ENCODE assay signal across 14 cellular contexts in genomic region chr13:27177852-27178251, GRCh38. TPM values are rescaled to one million over a fixed set of nuclear protein-coding genes. Genes with fewer than 3 reads are reported as not detected.
A peak's percentile ranks its signal among the peaks of the same experiment; 100 is the strongest.
DNase-seq lines count a peak whose midpoint lies in the region; ATAC-seq, FAIRE-seq and TF ChIP-seq lines count a peak whose summit lies in the region.
"Had no signal": no experiment of that assay in that cellular context is flagged by ENCODE, and none has a peak within 500 bp of the region (broad histone marks: within the 10 kb centered on the region; RNA-seq: fewer than 3 reads in every experiment).

No MANE protein-coding gene starts in this region.

- H3F3A ChIP-seq in PC-3 (ENCODE audit: low read length, unreplicated experiment) = no peaks in the 10 kb centered on the region

- H4K20me1 ChIP-seq in PC-3 (ENCODE audit: low read length) = no peaks in the 10 kb centered on the region

- no peaks in the 10 kb centered on the region for H3K36me3 ChIP-seq in Caco-2 (ENCODE audit: control insufficient read depth, insufficient read depth, low read length)
- no peaks in the 10 kb centered on the region for H3K36me3 ChIP-seq in PC-3 (ENCODE audit: low read depth, low read length)
- no peaks in the 10 kb centered on the region for H3K36me3 ChIP-seq in small intestine (ENCODE audit: control insufficient read depth in 2 of 2, insufficient read depth in 2 of 2, low read length in 2 of 2)
- H3K36me3 ChIP-seq: thyroid gland had no signal

- H3K27ac Mint-ChIP-seq in Caco-2 (ENCODE audit: unreplicated experiment) = no peak overlapping the region
- H3K27ac Mint-ChIP-seq: CD4-positive, alpha-beta T cell had no signal

- no peaks in the 10 kb centered on the region for H3K36me3 Mint-ChIP-seq in Caco-2 (ENCODE audit: insufficient read depth, unreplicated experiment)

- ATAC-seq in PC-3 (peak; percentile 40; the same call in 1 of the 2 replicates), GM19328 (IDR thresholded peaks at IDR 0.05; ENCODE audit: unreplicated experiment) (no peak)

- TF ChIP-seq CTCF in Caco-2 (IDR thresholded peaks at IDR 0.05; ENCODE audit: insufficient read depth in 1 of 2, low read depth in 1 of 2, low read length in 1 of 2, severe bottlenecking in 1 of 2, unreplicated experiment in 1 of 2) = peak; percentile 32 to 42
- peak; percentile 41; the same call in 1 of the 2 replicates for TF ChIP-seq CTCF in GM12875 (IDR thresholded peaks at IDR 0.05; ENCODE audit: borderline replicate concordance, insufficient read depth, low read depth, low read length)
- TF ChIP-seq CTCF in PC-3 (conservative IDR thresholded peaks at IDR 0.05; ENCODE audit: low read depth, low read length) = peak; percentile 42; the same call in 1 of the 2 replicates

- H3K9me2 ChIP-seq in PC-3 (replicated peaks; ENCODE audit: low read length) = no peaks in the 10 kb centered on the region

- no peak overlapping the region for H2AFZ ChIP-seq in PC-3 (ENCODE audit: low read length)

- H3K9me3 ChIP-seq in Caco-2 (no peaks in the 10 kb centered on the region), PC-3 (ENCODE audit: low read length) (no peaks in the 10 kb centered on the region), small intestine (ENCODE audit: control insufficient read depth, low read depth) (no peaks in the 10 kb centered on the region)
- H3K9me3 ChIP-seq: thyroid gland had no signal

- intact Hi-C loops in Caco-2 (cut with micrococcal nuclease; ENCODE audit: unreplicated experiment) = no loop called here
- intact Hi-C loops in PC-3 (cut with micrococcal nuclease) = no loop called here

- no peaks in the 10 kb centered on the region for H3K27me3 Mint-ChIP-seq in Caco-2 (ENCODE audit: insufficient read depth, unreplicated experiment)
- H3K27me3 Mint-ChIP-seq: CD4-positive, alpha-beta T cell had no signal

- CTCF ChIA-PET in Caco-2 (lab: Charles Lee) = interaction anchor here (1.4 kb wide), 1 partner anchor 184 kb away, joined by 3 read pairs; no protein-coding TSS in a partner anchor
- CTCF ChIA-PET in PC-3 (lab: Charles Lee) = interaction anchor here (0.5 to 0.6 kb wide), 2 partner anchors 104 to 106 kb away, joined by 3 to 7 read pairs; no protein-coding TSS in a partner anchor

- DNase-seq in Caco-2 = peak in 1 of 2 experiments; percentile 40
- DNase-seq in PC-3 = no peak
- peak; percentile 60 for DNase-seq in islet precursor cell
- no peak for DNase-seq in D341Med (ENCODE audit: low spot score)
- DNase-seq in small intestine = no peak
- no peak for DNase-seq in NCI-H1436 (lab: John Stamatoyannopoulos, UW)
- DNase-seq: anterior cingulate cortex; CD4-positive, alpha-beta T cell; NCI-H510A; thyroid gland had no signal

- H3K4me3 ChIP-seq in Caco-2 (ENCODE audit: low read depth, low read length) (no peak overlapping the region), GM12875 (ENCODE audit: low read depth, low read length) (no peak overlapping the region), PC-3 (ENCODE audit: low read length) (no peak overlapping the region), small intestine (ENCODE audit: low read depth in 1 of 2, low read length in 2 of 2) (no peak overlapping the region)
- H3K4me3 ChIP-seq: smooth muscle cell, thyroid gland had no signal

- no peak overlapping the region for H3K4me2 ChIP-seq in PC-3 (ENCODE audit: low read length)
- H3K4me2 ChIP-seq: smooth muscle cell had no signal

- H3K4me1 ChIP-seq in Caco-2 (peaks cover 6% of the 10 kb centered on the region; the same call in 1 of the 2 replicates), PC-3 (ENCODE audit: insufficient read depth, low read length) (peaks cover 16% of the 10 kb centered on the region), small intestine (ENCODE audit: control insufficient read depth in 2 of 2, insufficient read depth in 1 of 2, low read depth in 1 of 2, low read length in 1 of 2) (no peaks in the 10 kb centered on the region)
- H3K4me1 ChIP-seq: thyroid gland had no signal

- WGBS in small intestine, 3 donors = 40 to 69% (median 55%) methylated on average over 3 of the region's 3 CpGs

- peaks cover 21% of the 10 kb centered on the region for H3K4me1 Mint-ChIP-seq in Caco-2 (ENCODE audit: low read depth, unreplicated experiment)

- H3K27me3 ChIP-seq in Caco-2 (replicated peaks; ENCODE audit: control insufficient read depth, insufficient read depth, low read length) (no peaks in the 10 kb centered on the region), PC-3 (ENCODE audit: low read length) (no peaks in the 10 kb centered on the region), small intestine (ENCODE audit: control insufficient read depth in 2 of 2, insufficient read depth in 2 of 2, low read length in 2 of 2) (no peaks in the 10 kb centered on the region)
- H3K27me3 ChIP-seq: thyroid gland had no signal

- no peaks in the 10 kb centered on the region for H3K9me3 Mint-ChIP-seq in Caco-2 (ENCODE audit: unreplicated experiment)
- H3K9me3 Mint-ChIP-seq: CD4-positive, alpha-beta T cell had no signal

- BruUV-seq in Caco-2 (replicated peaks; lab: Mats Ljungman, UMichigan) = no TSS peak
- no TSS peak for BruUV-seq in PC-3 (replicated peaks; lab: Mats Ljungman, UMichigan)

- POLR2A ChIA-PET in Caco-2 (lab: Charles Lee) = interaction anchor here (0.6 kb wide), 1 partner anchor 231 kb away, joined by 4 read pairs; no protein-coding TSS in a partner anchor
- POLR2A ChIA-PET in PC-3 (lab: Charles Lee; ENCODE audit: unreplicated experiment) = no interaction called here

- no peaks in the 10 kb centered on the region for H3K79me2 ChIP-seq in PC-3 (ENCODE audit: low read length)

- no peak overlapping the region for H3K27ac ChIP-seq in PC-3 (ENCODE audit: low read length)
- H3K27ac ChIP-seq in small intestine (ENCODE audit: low read depth in 1 of 2, low read length in 1 of 2) = no peak overlapping the region
- H3K27ac ChIP-seq: HL-60, thyroid gland had no signal

- FAIRE-seq in small intestine (lab: Jason Lieb, UNC) = no peak

- H3K9ac ChIP-seq in PC-3 (ENCODE audit: low read length) = no peak overlapping the region

- no peak overlapping the region for H3K4me3 Mint-ChIP-seq in Caco-2 (ENCODE audit: unreplicated experiment)
- H3K4me3 Mint-ChIP-seq: CD4-positive, alpha-beta T cell had no signal

RNA-seq across cellular contexts. Expression of gene USP12, which starts 6.2 kb away (rescaled TPM):
- total RNA-seq in Caco-2 (2022) (36.2 and 36.5 TPM in 2 replicates), PC-3 (2014; rRNA removed) (24.2 and 28.7 TPM in 2 replicates)
- polyA plus RNA-seq in small intestine = 10 to 100 TPM; 12.3 to 22.1 (median 19.2) TPM
